ENCODE assay signal across 8 cellular contexts in the genomic region with DNA sequence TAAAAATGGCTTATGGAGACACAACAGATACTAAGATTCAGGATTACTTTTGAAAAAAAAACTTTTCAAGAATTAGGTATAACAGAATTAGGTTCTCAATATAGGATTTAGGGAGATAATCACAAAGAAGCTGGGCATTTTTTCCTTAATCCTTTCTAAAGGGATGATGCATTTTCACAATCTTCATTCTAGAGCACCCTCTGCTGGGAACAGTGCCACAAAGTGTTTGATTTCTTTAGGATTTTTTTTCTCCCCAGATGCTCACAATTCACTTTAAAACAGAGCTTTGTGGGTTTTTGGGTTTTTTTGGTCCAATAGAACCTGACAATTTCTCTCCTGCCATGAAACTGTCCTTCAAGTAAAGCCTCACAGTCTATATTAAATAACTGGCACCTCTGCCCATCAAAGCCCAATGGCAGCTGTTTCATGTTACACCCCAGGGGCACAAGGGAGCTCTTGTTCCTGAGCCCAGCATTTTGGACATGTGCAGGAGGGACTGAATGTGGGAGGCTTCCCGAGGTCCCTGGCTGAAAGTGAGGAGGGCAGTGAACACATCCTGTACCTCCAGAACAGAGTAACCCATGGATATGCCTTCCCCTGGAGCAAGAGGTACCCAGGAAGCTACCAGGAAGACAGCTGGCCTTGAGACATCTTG. TPM values are rescaled to one million over a fixed set of nuclear protein-coding genes. Genes with fewer than 3 reads are reported as not detected.
DNase-seq lines count a peak whose midpoint lies in the region; ATAC-seq and TF ChIP-seq lines count a peak whose summit lies in the region.

No MANE protein-coding gene starts in this region.

- no peaks in the 10 kb centered on the region for H3K4me1 Mint-ChIP-seq in CD14-positive monocyte

- H4K20me1 ChIP-seq in IMR-90 (ENCODE audit: insufficient read depth, low read length): peaks cover 6% of the 10 kb centered on the region; the same call in 1 of the 2 replicates

- H3K27ac ChIP-seq in IMR-90 (ENCODE audit: insufficient read depth, low read length): no peak overlapping the region
- H3K27ac ChIP-seq in Peyer's patch: no peak overlapping the region

- DNase-seq in AG09309 (ENCODE audit: low read depth): no peak
- DNase-seq in IMR-90: peak; percentile 47
- DNase-seq in adipocyte (ENCODE audit: low read depth): peak; percentile 80
- no peak for DNase-seq in kidney epithelial cell (ENCODE audit: low read depth)
- DNase-seq in HPDE6-E6E7 (ENCODE audit: extremely low spot score): no peak
- no peak for DNase-seq in Peyer's patch
- DNase-seq in HuH-7 (ENCODE audit: low spot score): no peak
- DNase-seq in CD14-positive monocyte (ENCODE audit: low spot score): no peak

- intact Hi-C loops in IMR-90 (cut with micrococcal nuclease): loop anchor here (1.0 to 5.0 kb wide), 2 partner anchors 186 to 276 kb away; no protein-coding TSS in a partner anchor
- intact Hi-C loops in CD14-positive monocyte (cut with micrococcal nuclease): no loop called here

- no peak overlapping the region for H3K4me2 ChIP-seq in IMR-90 (ENCODE audit: low read depth, low read length)

- H3K56ac ChIP-seq in IMR-90 (ENCODE audit: extremely low read depth, insufficient read depth, low read length): no peak overlapping the region

- peaks cover 10 to 30% of the 10 kb centered on the region in 2 experiments; a peak in 3 of 4 replicates for H3K79me1 ChIP-seq in IMR-90 (ENCODE audit: low read depth in 1 of 2, low read length in 2 of 2)

- H4K8ac ChIP-seq in IMR-90 (ENCODE audit: low read depth in 2 of 2, low read length in 2 of 2): no peak overlapping the region

- ATAC-seq in IMR-90 (ENCODE audit: low read depth): peak; percentile 40

- H2AK5ac ChIP-seq in IMR-90 (ENCODE audit: low read depth, low read length): no peak overlapping the region

- CTCF ChIA-PET in IMR-90 (lab: Yijun Ruan, JAX): interaction anchor here (0.8 to 1.7 kb wide), 10 partner anchors 8 to 280 kb away, joined by 3 to 19 read pairs (median 3); no protein-coding TSS in a partner anchor

- no peak overlapping the region for H3K27ac Mint-ChIP-seq in CD14-positive monocyte

- H2AFZ ChIP-seq in IMR-90 (replicated peaks; ENCODE audit: low read length, poor library complexity): no peak overlapping the region

- H2BK20ac ChIP-seq in IMR-90 (ENCODE audit: low read depth, low read length): no peak overlapping the region

- no peak overlapping the region for H3K4ac ChIP-seq in IMR-90 (ENCODE audit: low read depth, low read length)

- TF ChIP-seq POLR2A in IMR-90 (IDR thresholded peaks at IDR 0.05; ENCODE audit: low read depth, low read length) (no peak), Peyer's patch (IDR thresholded peaks at IDR 0.05) (no peak)

- no TSS peak for BruUV-seq in IMR-90 (replicated peaks; lab: Mats Ljungman, UMichigan)

- peaks cover 0 to 2% (median 0%) of the 10 kb centered on the region in 7 donors for H3K9me3 Mint-ChIP-seq in CD14-positive monocyte

- no peak overlapping the region for H2BK15ac ChIP-seq in IMR-90 (ENCODE audit: low read depth, low read length)

- H3K9ac ChIP-seq in IMR-90 (ENCODE audit: low read depth, low read length) (no peak overlapping the region), adipocyte (ENCODE audit: low read length) (no peak overlapping the region)

- no peak overlapping the region for H3K14ac ChIP-seq in IMR-90 (replicated peaks; ENCODE audit: low read depth, low read length)

- H3K4me3 ChIP-seq in AG09309 (ENCODE audit: control insufficient read depth, low read depth, low read length) (no peak overlapping the region), IMR-90 (ENCODE audit: insufficient read depth, low read depth, low read length) (no peak overlapping the region), adipocyte (ENCODE audit: low read length) (no peak overlapping the region), kidney epithelial cell (ENCODE audit: low read depth, low read length) (no peak overlapping the region), Peyer's patch (no peak overlapping the region)

- peak; percentile 72 for TF ChIP-seq RAD21 in IMR-90 (IDR thresholded peaks at IDR 0.05; ENCODE audit: low read length)

- H3K36me3 Mint-ChIP-seq in CD14-positive monocyte: peaks cover 68 to 81% of the 10 kb centered on the region in 2 donors

- H2BK120ac ChIP-seq in IMR-90 (ENCODE audit: low read depth, low read length): no peak overlapping the region

- no peaks in the 10 kb centered on the region for H3K27me3 Mint-ChIP-seq in CD14-positive monocyte (ENCODE audit: low read depth in 3 of 3)

- H2AK9ac ChIP-seq in IMR-90 (replicated peaks; ENCODE audit: low read depth, low read length, poor library complexity): no peak overlapping the region

- H3K36me3 ChIP-seq in IMR-90 (ENCODE audit: control insufficient read depth, insufficient read depth, low read length) (peaks cover 8% of the 10 kb centered on the region), adipocyte (ENCODE audit: control insufficient read depth, insufficient read depth, low read length, severe bottlenecking) (peaks cover 24% of the 10 kb centered on the region), kidney epithelial cell (ENCODE audit: control insufficient read depth, insufficient read depth, low read length) (no peaks in the 10 kb centered on the region), Peyer's patch (peaks cover 0 to 60% (median 0%) of the 10 kb centered on the region in 3 donors)

- no peak overlapping the region for H3K18ac ChIP-seq in IMR-90 (ENCODE audit: low read depth, low read length)

- POLR2A ChIA-PET in IMR-90 (lab: Charles Lee; ENCODE audit: unreplicated experiment): no interaction called here

- no peak overlapping the region for H3K23ac ChIP-seq in IMR-90 (ENCODE audit: low read depth, low read length)

- H3K27me3 ChIP-seq in IMR-90 (ENCODE audit: control insufficient read depth, insufficient read depth, low read length) (no peaks in the 10 kb centered on the region), adipocyte (replicated peaks; ENCODE audit: control insufficient read depth, insufficient read depth, low read length) (no peaks in the 10 kb centered on the region), kidney epithelial cell (ENCODE audit: control insufficient read depth, insufficient read depth, low read length) (no peaks in the 10 kb centered on the region), Peyer's patch (no peaks in the 10 kb centered on the region)

- H3K9me3 ChIP-seq in IMR-90 (ENCODE audit: control insufficient read depth, insufficient read depth, low read length) (no peaks in the 10 kb centered on the region), adipocyte (ENCODE audit: control insufficient read depth, low read length) (no peaks in the 10 kb centered on the region), Peyer's patch (no peaks in the 10 kb centered on the region)

- peaks cover 14% of the 10 kb centered on the region; the same call in 1 of the 2 replicates for H3K9me1 ChIP-seq in IMR-90 (ENCODE audit: insufficient read depth, low read length)

- H3K4me1 ChIP-seq in IMR-90 (ENCODE audit: control insufficient read depth, insufficient read depth, low read length): peaks cover 6% of the 10 kb centered on the region
- H3K4me1 ChIP-seq in adipocyte (ENCODE audit: control insufficient read depth, insufficient read depth, low read length): peaks cover 24% of the 10 kb centered on the region
- H3K4me1 ChIP-seq in Peyer's patch: no peaks in the 10 kb centered on the region

- TF ChIP-seq CTCF in AG09309 (IDR thresholded peaks at IDR 0.05; ENCODE audit: control insufficient read depth, insufficient read depth, low read depth, low read length, missing control alignments) (peak; percentile 47), IMR-90 (conservative IDR thresholded peaks at IDR 0.05; ENCODE audit: low read depth, low read length) (peak; percentile 66), kidney epithelial cell (IDR thresholded peaks at IDR 0.05; ENCODE audit: insufficient read depth, low read length, poor library complexity, severe bottlenecking) (peak; percentile 35), Peyer's patch (IDR thresholded peaks at IDR 0.05) (peak in 1 of 6 experiments; percentile 32), CD14-positive monocyte (IDR thresholded peaks at IDR 0.05) (no peak)

- H3K4me3 Mint-ChIP-seq in CD14-positive monocyte: no peak overlapping the region

- H4K5ac ChIP-seq in IMR-90 (ENCODE audit: low read depth, low read length): no peak overlapping the region

- in situ Hi-C loops in IMR-90 (cut with MboI; ENCODE audit: low sequenced_read_pairs): no loop called here

- dilution Hi-C loops in IMR-90 (cut with HindIII; ENCODE audit: low sequenced_read_pairs, unreplicated experiment): no loop called here

- WGBS in IMR-90 (ENCODE audit: extremely low coverage in 2 of 2, insufficient read length in 1 of 2), 2 experiments: no CpG with 5 or more reads among the region's 1 CpG

- H4K91ac ChIP-seq in IMR-90 (ENCODE audit: insufficient read depth, low read depth, low read length): no peak overlapping the region

- no peak overlapping the region for H2BK5ac ChIP-seq in IMR-90 (ENCODE audit: low read depth, low read length, poor library complexity, severe bottlenecking)

TF ChIP-seq in IMR-90, 13 proteins besides CTCF, POLR2A, EP300 and RAD21:
- TF ChIP-seq RFX5 (IDR thresholded peaks at IDR 0.05; ENCODE audit: low read depth, low read length) (no peak), SMC3 (IDR thresholded peaks at IDR 0.05; ENCODE audit: low read depth, low read length) (peak; percentile 79), NFE2L2 (IDR thresholded peaks at IDR 0.05; ENCODE audit: low read depth, low read length) (no peak), MAFK (IDR thresholded peaks at IDR 0.05; ENCODE audit: low read depth, low read length) (no peak)
- TF ChIP-seq, protein P1, sequence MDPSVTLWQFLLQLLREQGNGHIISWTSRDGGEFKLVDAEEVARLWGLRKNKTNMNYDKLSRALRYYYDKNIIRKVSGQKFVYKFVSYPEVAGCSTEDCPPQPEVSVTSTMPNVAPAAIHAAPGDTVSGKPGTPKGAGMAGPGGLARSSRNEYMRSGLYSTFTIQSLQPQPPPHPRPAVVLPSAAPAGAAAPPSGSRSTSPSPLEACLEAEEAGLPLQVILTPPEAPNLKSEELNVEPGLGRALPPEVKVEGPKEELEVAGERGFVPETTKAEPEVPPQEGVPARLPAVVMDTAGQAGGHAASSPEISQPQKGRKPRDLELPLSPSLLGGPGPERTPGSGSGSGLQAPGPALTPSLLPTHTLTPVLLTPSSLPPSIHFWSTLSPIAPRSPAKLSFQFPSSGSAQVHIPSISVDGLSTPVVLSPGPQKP (IDR thresholded peaks at IDR 0.05; ENCODE audit: borderline replicate concordance, low read depth, low read length): no peak

RNA-seq across cellular contexts. Expression of gene PREP, which starts 39.7 kb away (rescaled TPM):
- total RNA-seq in IMR-90 (2012; rRNA removed) (21.0 and 22.8 TPM in 2 replicates), kidney epithelial cell (18.0 and 18.8 TPM in 2 replicates), Peyer's patch (10 to 100 TPM; 47.0 to 69.6 (median 54.8) TPM)
- polyA plus RNA-seq in IMR-90 (2012; rRNA removed) (20.4 and 25.7 TPM in 2 replicates), CD14-positive monocyte (10 to 100 TPM; 30.7 to 40.8 TPM)
- 9.2 and 12.3 TPM in 2 replicates for polyA plus RNA-seq in IMR-90 (2012; cell fraction: cytosol; rRNA removed)
- 11.3 and 19.5 TPM in 2 replicates for polyA plus RNA-seq in IMR-90 (2012; cell fraction: nucleus; rRNA removed; ENCODE audit: low replicate concordance)

Comparison
In these comparisons a context has a peak if more than half of its experiments do, and no peak if none do; other contexts are left out.
1. DNase-seq: peak in IMR-90 (single experiment) and adipocyte (single experiment); none in AG09309 (single experiment), kidney epithelial cell (single experiment), HPDE6-E6E7 (single experiment), Peyer's patch (0 of 3), HuH-7 (single experiment) and CD14-positive monocyte (single experiment).